In genomic region chr18:46213295-46213694, GRCh38 we compare ENCODE assay signal across 9 cellular contexts.
DNase-seq lines count a peak whose midpoint lies in the region; TF ChIP-seq lines count a peak whose summit lies in the region.
"Had no signal": no experiment of that assay in that cellular context is flagged by ENCODE, and none has a peak within 500 bp of the region (broad histone marks: within the 10 kb centered on the region; RNA-seq: fewer than 3 reads in every experiment).

No MANE protein-coding gene starts in this region.

- no peak overlapping the region for H3K27ac Mint-ChIP-seq in nephron progenitor cell
- no peak overlapping the region for H3K27ac Mint-ChIP-seq in activated CD4-positive, alpha-beta memory T cell treated with anti-CD3 and anti-CD28 coated beads for 36 hours

- H3K4me3 Mint-ChIP-seq in nephron progenitor cell, result no peak overlapping the region
- H3K4me3 Mint-ChIP-seq in activated CD4-positive, alpha-beta memory T cell treated with anti-CD3 and anti-CD28 coated beads for 36 hours, result no peak overlapping the region

- H3K27me3 Mint-ChIP-seq in nephron progenitor cell (ENCODE audit: low read depth, poor library complexity), result no peaks in the 10 kb centered on the region
- no peaks in the 10 kb centered on the region for H3K27me3 Mint-ChIP-seq in activated CD4-positive, alpha-beta memory T cell treated with anti-CD3 and anti-CD28 coated beads for 36 hours

- CTCF ChIA-PET in activated CD4-positive, alpha-beta memory T cell treated with anti-CD3 and anti-CD28 coated beads for 36 hours (lab: Charles Lee), result interaction anchor here (0.9 to 10.0 kb wide), 5 partner anchors 10 to 66 kb away, joined by 4 to 125 read pairs (median 6); a partner anchor contains a TSS

- H3K9me3 Mint-ChIP-seq in nephron progenitor cell, result no peaks in the 10 kb centered on the region
- H3K9me3 Mint-ChIP-seq in activated CD4-positive, alpha-beta memory T cell treated with anti-CD3 and anti-CD28 coated beads for 36 hours, result no peaks in the 10 kb centered on the region

- POLR2A ChIA-PET in activated CD4-positive, alpha-beta memory T cell treated with anti-CD3 and anti-CD28 coated beads for 36 hours (lab: Charles Lee), result interaction anchor here (1.4 kb wide), 1 partner anchor 37 kb away, joined by 3 read pairs; no protein-coding TSS in a partner anchor

- TF ChIP-seq CTCF in LNCAP (IDR thresholded peaks at IDR 0.05) (peak; percentile 50), nephron progenitor cell (IDR thresholded peaks at IDR 0.05) (peak; percentile 35)

- intact Hi-C loops in activated CD4-positive, alpha-beta memory T cell treated with anti-CD3 and anti-CD28 coated beads for 36 hours (cut with micrococcal nuclease), result loop anchor here (1.0 kb wide), 1 partner anchor 65 kb away; no protein-coding TSS in a partner anchor

- H3K4me1 Mint-ChIP-seq in nephron progenitor cell, result no peaks in the 10 kb centered on the region
- H3K4me1 Mint-ChIP-seq in activated CD4-positive, alpha-beta memory T cell treated with anti-CD3 and anti-CD28 coated beads for 36 hours (ENCODE audit: low read depth), result peaks cover 86% of the 10 kb centered on the region

- DNase-seq in ELR (ENCODE audit: low read depth) (peak; percentile 42), nephron progenitor cell (no peak), NCI-H1694 treated with DMSO at 0.1 percent for 48 hours (lab: John Stamatoyannopoulos, UW) (no peak), DMS79 (lab: John Stamatoyannopoulos, UW) (no peak), NCI-H187 treated with DMSO at 0.1 percent for 48 hours (lab: John Stamatoyannopoulos, UW) (no peak)
- DNase-seq in central memory CD4-positive, alpha-beta T cell, result peak; percentile 35
- DNase-seq in activated CD4-positive, alpha-beta memory T cell treated with anti-CD3 and anti-CD28 coated beads for 36 hours, result no peak
- DNase-seq: nucleus accumbens had no signal

- H3K36me3 Mint-ChIP-seq in nephron progenitor cell (ENCODE audit: low read depth), result peaks cover 20% of the 10 kb centered on the region
- peaks cover 20% of the 10 kb centered on the region for H3K36me3 Mint-ChIP-seq in activated CD4-positive, alpha-beta memory T cell treated with anti-CD3 and anti-CD28 coated beads for 36 hours

Comparison
In these comparisons a context has a peak if more than half of its experiments do, and no peak if none do; other contexts are left out.
1. DNase-seq: peak in ELR (single experiment) and central memory CD4-positive, alpha-beta T cell (single experiment); none in nephron progenitor cell (single experiment), NCI-H1694 treated with DMSO at 0.1 percent for 48 hours (single experiment), DMS79 (single experiment), activated CD4-positive, alpha-beta memory T cell treated with anti-CD3 and anti-CD28 coated beads for 36 hours (single experiment) and NCI-H187 treated with DMSO at 0.1 percent for 48 hours (single experiment).